8 cellular contexts compared by ENCODE assay signal in the genomic region with DNA sequence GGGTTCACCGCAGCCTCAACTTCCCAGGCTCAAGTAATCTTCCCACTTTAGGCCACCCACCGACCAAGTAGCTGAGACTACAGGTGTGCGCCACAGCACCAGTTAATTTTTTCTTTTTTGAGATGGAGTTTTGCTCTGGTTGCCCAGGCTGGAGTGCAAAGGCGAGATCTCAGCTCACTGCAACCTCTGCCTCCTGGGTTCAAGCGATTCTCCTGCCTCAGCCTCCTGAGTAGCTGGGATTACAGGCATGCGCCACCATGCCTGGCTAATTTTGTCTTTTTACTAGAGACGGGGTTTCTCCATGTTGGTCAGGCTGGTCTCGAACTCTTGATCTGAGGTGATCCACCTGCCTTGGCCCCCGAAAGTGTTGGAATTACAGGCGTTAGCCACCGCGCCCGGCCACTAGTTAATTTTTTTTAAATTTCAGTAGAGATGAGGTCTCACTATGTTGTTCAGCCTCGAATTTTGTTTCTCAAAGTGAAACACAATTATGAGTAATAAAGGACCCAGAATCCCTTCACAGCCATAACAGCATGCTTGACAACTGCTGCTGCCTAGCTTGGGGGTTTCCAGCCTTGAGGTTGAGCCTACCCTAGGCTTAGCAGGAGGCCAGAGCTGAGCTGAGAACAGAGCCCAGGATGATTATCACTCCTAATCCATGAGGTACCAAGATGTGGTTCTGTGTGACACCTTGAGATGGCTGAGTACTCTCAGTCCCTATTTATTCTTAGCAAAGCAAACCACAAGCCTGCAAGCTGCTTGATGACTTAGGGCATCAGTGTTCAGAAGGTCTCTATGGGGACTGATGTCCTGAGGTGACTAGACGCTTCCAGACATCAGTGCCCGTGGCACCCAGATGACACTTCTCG. TPM values are rescaled to one million over a fixed set of nuclear protein-coding genes. Genes with fewer than 3 reads are reported as not detected.
A peak's percentile ranks its signal among the peaks of the same experiment; 100 is the strongest.
DNase-seq lines count a peak whose midpoint lies in the region; ATAC-seq and TF ChIP-seq lines count a peak whose summit lies in the region.

No MANE protein-coding gene starts in this region.

- no peaks in the 10 kb centered on the region for H3K9me3 ChIP-seq in CD4-positive, alpha-beta memory T cell (ENCODE audit: control insufficient read depth in 1 of 2, low read length in 2 of 2)
- H3K9me3 ChIP-seq in left lung (no peaks in the 10 kb centered on the region), osteoblast (ENCODE audit: low read depth, low read length) (no peaks in the 10 kb centered on the region)

- H3K4me2 ChIP-seq in osteoblast (ENCODE audit: insufficient read depth, low read length) = no peak overlapping the region

- CTCF ChIA-PET in CD4-positive, alpha-beta memory T cell (lab: Charles Lee; ENCODE audit: partially characterized antibody) = interaction anchor here (0.6 to 1.9 kb wide), 5 partner anchors 43 to 82 kb away, joined by 3 to 5 read pairs (median 4); a partner anchor contains a TSS

- POLR2A ChIA-PET in CD4-positive, alpha-beta memory T cell (lab: Charles Lee; ENCODE audit: partially characterized antibody) = interaction anchor here (0.6 to 3.6 kb wide), 3 partner anchors 35 to 81 kb away, joined by 3 to 33 read pairs (median 11); a partner anchor contains a TSS

- H3K27ac ChIP-seq in CD4-positive, alpha-beta memory T cell (ENCODE audit: low read depth, low read length) = peak overlapping the region; percentile 55
- H3K27ac ChIP-seq in left lung (no peak overlapping the region), osteoblast (ENCODE audit: low read depth, low read length) (no peak overlapping the region)

- H3K27me3 Mint-ChIP-seq in CD4-positive, alpha-beta memory T cell = no peaks in the 10 kb centered on the region
- H3K27me3 Mint-ChIP-seq in central memory CD8-positive, alpha-beta T cell = no peaks in the 10 kb centered on the region

- TF ChIP-seq CTCF in left lung (IDR thresholded peaks at IDR 0.05) (no peak), osteoblast (IDR thresholded peaks at IDR 0.05; ENCODE audit: extremely low read depth, low read depth, low read length) (no peak)

- no peaks in the 10 kb centered on the region for H3K9me3 Mint-ChIP-seq in CD4-positive, alpha-beta memory T cell
- no peaks in the 10 kb centered on the region for H3K9me3 Mint-ChIP-seq in central memory CD8-positive, alpha-beta T cell

- H3K36me3 ChIP-seq in CD4-positive, alpha-beta memory T cell (ENCODE audit: insufficient read depth, low read length) = peaks cover 26% of the 10 kb centered on the region
- H3K36me3 ChIP-seq in left lung (peaks cover 0 to 21% of the 10 kb centered on the region in 2 donors), osteoblast (ENCODE audit: insufficient read depth, low read length) (no peaks in the 10 kb centered on the region)

- peaks cover 37% of the 10 kb centered on the region for H3K4me1 ChIP-seq in CD4-positive, alpha-beta memory T cell (ENCODE audit: insufficient read depth, low read length)
- no peaks in the 10 kb centered on the region for H3K4me1 ChIP-seq in left lung
- no peaks in the 10 kb centered on the region for H3K4me1 ChIP-seq in osteoblast (ENCODE audit: insufficient read depth, low read length)

- no peaks in the 10 kb centered on the region for H3K27me3 ChIP-seq in CD4-positive, alpha-beta memory T cell (ENCODE audit: insufficient read depth, low read length)
- no peaks in the 10 kb centered on the region for H3K27me3 ChIP-seq in left lung
- H3K27me3 ChIP-seq in osteoblast (ENCODE audit: insufficient read depth, low read length) = no peaks in the 10 kb centered on the region

- H2AFZ ChIP-seq in osteoblast (ENCODE audit: low read length) = no peak overlapping the region

- H3K79me2 ChIP-seq in osteoblast (ENCODE audit: insufficient read depth, low read length) = no peaks in the 10 kb centered on the region

- no peak overlapping the region for H3K4me3 ChIP-seq in CD4-positive, alpha-beta memory T cell (ENCODE audit: low read length in 2 of 2)
- H3K4me3 ChIP-seq in left lung (no peak overlapping the region), osteoblast (ENCODE audit: insufficient read depth, low read length) (no peak overlapping the region)

- peaks cover 14 to 51% (median 31%) of the 10 kb centered on the region in 4 donors for H3K4me1 Mint-ChIP-seq in CD4-positive, alpha-beta memory T cell
- peaks cover 30% of the 10 kb centered on the region for H3K4me1 Mint-ChIP-seq in central memory CD8-positive, alpha-beta T cell

- H3K27ac Mint-ChIP-seq in CD4-positive, alpha-beta memory T cell = peak overlapping the region; percentile 89 to 96 (median 93)
- H3K27ac Mint-ChIP-seq in central memory CD8-positive, alpha-beta T cell (ENCODE audit: low read depth) = peak overlapping the region; percentile 97

- peak overlapping the region in 7 of 8 donors; percentile 39 to 77 (median 52) for H3K4me3 Mint-ChIP-seq in CD4-positive, alpha-beta memory T cell
- peak overlapping the region; percentile 64 for H3K4me3 Mint-ChIP-seq in central memory CD8-positive, alpha-beta T cell

- H3K36me3 Mint-ChIP-seq in CD4-positive, alpha-beta memory T cell = peaks cover 45 to 60% of the 10 kb centered on the region in 2 donors
- peaks cover 53% of the 10 kb centered on the region for H3K36me3 Mint-ChIP-seq in central memory CD8-positive, alpha-beta T cell (ENCODE audit: insufficient read depth)

- intact Hi-C loops in CD4-positive, alpha-beta memory T cell (cut with micrococcal nuclease) = loop anchor here (1.0 kb wide), 1 partner anchor 46 kb away; a partner anchor contains a TSS
- intact Hi-C loops in Right ventricle myocardium inferior (cut with DNase I) = no loop called here
- intact Hi-C loops in left lung (cut with DNase I) = no loop called here

- no peaks in the 10 kb centered on the region for H4K20me1 ChIP-seq in osteoblast (ENCODE audit: insufficient read depth, low read length)

- peak; percentile 90 for ATAC-seq in GM21576 (IDR thresholded peaks at IDR 0.05; ENCODE audit: unreplicated experiment)
- ATAC-seq in central memory CD8-positive, alpha-beta T cell (replicated peaks; ENCODE audit: extremely low read depth, poor library complexity, severe bottlenecking) = peak; percentile 95
- no peak for ATAC-seq in Right ventricle myocardium inferior
- no peak for ATAC-seq in left lung

- peak; percentile 52 to 89 (median 55) for DNase-seq in CD4-positive, alpha-beta memory T cell
- peak; percentile 51 for DNase-seq in T follicular helper cell (ENCODE audit: low read depth)
- DNase-seq in central memory CD8-positive, alpha-beta T cell (ENCODE audit: low spot score in 2 of 2) = peak; percentile 15 to 57
- DNase-seq in Right ventricle myocardium inferior (ENCODE audit: missing footprints) = no peak
- DNase-seq in left lung = no peak
- DNase-seq in osteoblast (ENCODE audit: insufficient read length, low spot score, missing footprints) = no peak
- DNase-seq in NCI-H524 treated with DMSO at 0.1 percent for 48 hours (lab: John Stamatoyannopoulos, UW) = no peak

RNA-seq across cellular contexts. Expression of a gene that starts 41.6 kb away (rescaled TPM):
- total RNA-seq in CD4-positive, alpha-beta memory T cell = 10 to 100 TPM; 13.0 to 14.2 TPM
- 1 to 10 TPM; 5.6 to 7.3 TPM for polyA plus RNA-seq in CD4-positive, alpha-beta memory T cell
- total RNA-seq in Right ventricle myocardium inferior = 4.2 TPM
- total RNA-seq in left lung = 1 to 10 TPM; 7.0 to 8.8 TPM
- 4.7 and 5.1 TPM in 2 replicates for total RNA-seq in osteoblast

RNA-seq across cellular contexts. Expression of a gene that starts 45.2 kb away (rescaled TPM):
- total RNA-seq in CD4-positive, alpha-beta memory T cell = 100 to 1,000 TPM; 174 to 178 TPM
- 100 to 1,000 TPM; 112 to 244 TPM for polyA plus RNA-seq in CD4-positive, alpha-beta memory T cell
- total RNA-seq in Right ventricle myocardium inferior = 10.1 TPM
- 10 to 100 TPM; 19.1 to 20.3 TPM for total RNA-seq in left lung
- 9.0 and 9.1 TPM in 2 replicates for total RNA-seq in osteoblast

Comparison
In these comparisons a context has a peak if more than half of its experiments do, and no peak if none do; other contexts are left out.
1. DNase-seq: peak in CD4-positive, alpha-beta memory T cell (5 of 5), T follicular helper cell (single experiment) and central memory CD8-positive, alpha-beta T cell (2 of 2); none in Right ventricle myocardium inferior (single experiment), left lung (0 of 2), osteoblast (single experiment) and NCI-H524 treated with DMSO at 0.1 percent for 48 hours (single experiment).
2. ATAC-seq: peak in GM21576 (single experiment) and central memory CD8-positive, alpha-beta T cell (single experiment); none in Right ventricle myocardium inferior (single experiment) and left lung (single experiment).
3. RNA of a gene that starts 45.2 kb away (total RNA-seq): 174 to 178 TPM in CD4-positive, alpha-beta memory T cell; 19.1 to 20.3 TPM in left lung, 10.1 TPM in Right ventricle myocardium inferior (single experiment) and 9.0 to 9.1 TPM in osteoblast; every median in the first group is over 4 times any median in the second.